Comparison of ENCODE assay signal across 8 cellular contexts in genomic region chr5:154858972-154859950, GRCh38. TPM values are rescaled to one million over a fixed set of nuclear protein-coding genes. Genes with fewer than 3 reads are reported as not detected.
DNase-seq lines count a peak whose midpoint lies in the region; FAIRE-seq and TF ChIP-seq lines count a peak whose summit lies in the region.

No MANE protein-coding gene starts in this region.

- no peaks in the 10 kb centered on the region for H3K27me3 ChIP-seq in mesendoderm (ENCODE audit: insufficient read depth, low read length, poor library complexity)
- H3K27me3 ChIP-seq in uterus = no peaks in the 10 kb centered on the region

- H2BK15ac ChIP-seq in mesendoderm (replicated peaks; ENCODE audit: low read depth) = no peak overlapping the region

- peak; percentile 12 for DNase-seq in stimulated activated CD4-positive, alpha-beta T cell treated with anti-CD3 and anti-CD28 coated beads, Interleukin-4, amount 100 ng/mL, for 24 hours
- DNase-seq in stimulated activated CD4-positive, alpha-beta T cell treated with anti-CD3 and anti-CD28 coated beads, Interleukin-4, amount 100 ng/mL, for 4 hours = no peak
- DNase-seq in OCI-LY7 (ENCODE audit: low spot score) = peak; percentile 74
- DNase-seq in caudate nucleus (lab: John Stamatoyannopoulos, UW) = peak in 2 of 61 donors; percentile 5 to 18
- DNase-seq in mesendoderm = peak; percentile 30
- no peak for DNase-seq in uterus
- no peak for DNase-seq in stimulated activated CD4-positive, alpha-beta T cell treated with anti-CD3 and anti-CD28 coated beads, Interleukin-2, amount 100 ng/mL, for 24 hours
- no peak for DNase-seq in D721Med (ENCODE audit: insufficient read length, low spot score)

- no peak overlapping the region for H2BK5ac ChIP-seq in mesendoderm (ENCODE audit: low read length)

- no peaks in the 10 kb centered on the region; the same call in 1 of the 2 replicates for H3K9me3 ChIP-seq in OCI-LY7 (ENCODE audit: low read length)
- H3K9me3 ChIP-seq in uterus = no peaks in the 10 kb centered on the region

- TF ChIP-seq CTCF in OCI-LY7 (conservative IDR thresholded peaks at IDR 0.05; ENCODE audit: low read length) = no peak
- TF ChIP-seq CTCF in uterus (IDR thresholded peaks at IDR 0.05) = no peak
- TF ChIP-seq CTCF in D721Med (IDR thresholded peaks at IDR 0.05; ENCODE audit: insufficient read depth, missing control alignments) = no peak

- intact Hi-C loops in OCI-LY7 (cut with micrococcal nuclease; ENCODE audit: unreplicated experiment) (loop anchor here (1.0 to 5.0 kb wide), 5 partner anchors 82 to 668 kb away; partner anchors contain the start of genes GALNT10, LARP1, MRPL22 and SAP30L), uterus (cut with DNase I; ENCODE audit: low total_unique reads) (loop anchor here (5.0 kb wide), 1 partner anchor 102 kb away; the partner anchor contains the start of gene LARP1)

- H3K79me2 ChIP-seq in OCI-LY7 (ENCODE audit: insufficient read depth, low read depth, low read length) (peaks cover 57% of the 10 kb centered on the region), mesendoderm (ENCODE audit: control insufficient read depth, insufficient read depth, low read length) (peaks cover 44% of the 10 kb centered on the region)

- H2BK120ac ChIP-seq in mesendoderm (ENCODE audit: low read depth, low read length) = no peak overlapping the region

- H3K36me3 ChIP-seq in OCI-LY7 (ENCODE audit: insufficient read depth, low read length) (peaks cover 46% of the 10 kb centered on the region), mesendoderm (ENCODE audit: control insufficient read depth, insufficient read depth, low read length) (no peaks in the 10 kb centered on the region), uterus (no peaks in the 10 kb centered on the region)

- H4K5ac ChIP-seq in mesendoderm (ENCODE audit: low read length) = no peak overlapping the region

- no CpG with 5 or more reads among the region's 26 CpGs for WGBS in mesendoderm (ENCODE audit: extremely low coverage, insufficient coverage, low lambda C conversion rate)

- BruUV-seq in OCI-LY7 (replicated peaks; lab: Mats Ljungman, UMichigan) = TSS peak; percentile 65

- H3K27ac ChIP-seq in OCI-LY7 (ENCODE audit: low read depth, low read length, poor library complexity, severe bottlenecking) = peak overlapping the region; percentile 89
- H3K27ac ChIP-seq in caudate nucleus (ENCODE audit: low read depth, low read length) = peak overlapping the region; percentile 99
- no peak overlapping the region for H3K27ac ChIP-seq in mesendoderm (ENCODE audit: low read depth, low read length)
- peak overlapping the region; percentile 98 for H3K27ac ChIP-seq in uterus

- no peak overlapping the region for H2AK5ac ChIP-seq in mesendoderm (ENCODE audit: low read length)

- H3K18ac ChIP-seq in mesendoderm (ENCODE audit: low read length) = no peak overlapping the region

- peak overlapping the region; percentile 85 for H3K23ac ChIP-seq in mesendoderm (ENCODE audit: low read length)

- H3K9me2 ChIP-seq in OCI-LY7 (ENCODE audit: insufficient read depth, low read length) = no peaks in the 10 kb centered on the region

- peaks cover 28% of the 10 kb centered on the region for H4K20me1 ChIP-seq in OCI-LY7 (ENCODE audit: insufficient read depth, low read length)

- H3K56ac ChIP-seq in mesendoderm (ENCODE audit: low read length) = peak overlapping the region; percentile 92

- CTCF ChIA-PET in OCI-LY7 (lab: Charles Lee; ENCODE audit: unreplicated experiment) = no interaction called here

- POLR2A ChIA-PET in OCI-LY7 (lab: Charles Lee) = interaction anchor here (0.7 to 1.5 kb wide), 5 partner anchors 17 to 175 kb away, joined by 3 to 5 read pairs (median 4); no protein-coding TSS in a partner anchor

- peaks cover 9% of the 10 kb centered on the region for H3K79me1 ChIP-seq in mesendoderm (ENCODE audit: low read length)

- no peak overlapping the region for H4K8ac ChIP-seq in mesendoderm (ENCODE audit: low read depth, low read length)

- peak overlapping the region; percentile 84 for H3K4ac ChIP-seq in mesendoderm (ENCODE audit: low read depth, low read length)

- H3K4me2 ChIP-seq in OCI-LY7 (ENCODE audit: low read length) = peak overlapping the region; percentile 95
- H3K4me2 ChIP-seq in mesendoderm (ENCODE audit: low read length) = peak overlapping the region; percentile 84

- peaks cover 36% of the 10 kb centered on the region for H3K4me1 ChIP-seq in OCI-LY7 (ENCODE audit: insufficient read depth, low read length, poor library complexity, severe bottlenecking)
- peaks cover 4% of the 10 kb centered on the region for H3K4me1 ChIP-seq in mesendoderm (ENCODE audit: control insufficient read depth, low read depth, low read length)
- H3K4me1 ChIP-seq in uterus = peaks cover 4 to 5% of the 10 kb centered on the region in 2 donors

- FAIRE-seq in D721Med (lab: Jason Lieb, UNC) = no peak

- peak overlapping the region; percentile 24; the same call in 1 of the 2 replicates for H2AFZ ChIP-seq in OCI-LY7 (ENCODE audit: low read length)

- peak overlapping the region; percentile 97 for H3K4me3 ChIP-seq in OCI-LY7 (ENCODE audit: low read depth, low read length, poor library complexity, severe bottlenecking)
- H3K4me3 ChIP-seq in mesendoderm (ENCODE audit: low read length) = peak overlapping the region; percentile 91
- H3K4me3 ChIP-seq in uterus = peak overlapping the region; percentile 82 to 90

- peak overlapping the region; percentile 92 for H3K9ac ChIP-seq in mesendoderm (ENCODE audit: low read length)

- no peak for TF ChIP-seq POLR2A in uterus (IDR thresholded peaks at IDR 0.05)

RNA-seq across cellular contexts. Expression of gene CNOT8, which starts 0.8 kb away (rescaled TPM):
- 52.4 and 53.6 TPM in 2 replicates for total RNA-seq in OCI-LY7 (2014; rRNA removed; shearing (Covaris generic))
- total RNA-seq in OCI-LY7 (2022) (79.4 and 85.3 TPM in 2 replicates), uterus (10 to 100 TPM; 32.0 to 96.2 (median 54.2) TPM)
- polyA plus RNA-seq in mesendoderm (2013, experiment 1 of 2) = 33.3 TPM
- 31.8 TPM for polyA plus RNA-seq in mesendoderm (2013, experiment 2 of 2)

RNA-seq across cellular contexts. Expression of gene FAXDC2, which starts 8.9 kb away (rescaled TPM):
- total RNA-seq in OCI-LY7 (2014; rRNA removed; shearing (Covaris generic)) = 0.13 TPM in 2 replicates
- 0.10 and 0.28 TPM in 2 replicates for total RNA-seq in OCI-LY7 (2022)
- polyA plus RNA-seq in mesendoderm (2013, experiment 1 of 2) = 0.60 TPM
- 0.77 TPM for polyA plus RNA-seq in mesendoderm (2013, experiment 2 of 2)
- total RNA-seq in uterus = 100 to 1,000 TPM in 1 of 4 donors, 10 to 100 TPM in 3; 25.8 to 126 (median 29.1) TPM

Comparison
In these comparisons a context has a peak if more than half of its experiments do, and no peak if none do; other contexts are left out.
1. DNase-seq: peak in stimulated activated CD4-positive, alpha-beta T cell treated with anti-CD3 and anti-CD28 coated beads, Interleukin-4, amount 100 ng/mL, for 24 hours (single experiment), OCI-LY7 (single experiment) and mesendoderm (single experiment); none in stimulated activated CD4-positive, alpha-beta T cell treated with anti-CD3 and anti-CD28 coated beads, Interleukin-4, amount 100 ng/mL, for 4 hours (0 of 2), uterus (0 of 2), stimulated activated CD4-positive, alpha-beta T cell treated with anti-CD3 and anti-CD28 coated beads, Interleukin-2, amount 100 ng/mL, for 24 hours (0 of 2) and D721Med (single experiment).
2. RNA of gene FAXDC2, which starts 8.9 kb away (total RNA-seq): 25.8 to 126 TPM in uterus; 0.10 to 0.28 TPM in OCI-LY7; every median in the first group is over 10 times any median in the second.
3. Peak in every context shown above with its lines, with median percentiles within 50 percentile points of each other: H3K4me3 ChIP-seq.